In genomic region chr11:44305643-44306468, GRCh38 we compare ENCODE assay signal across 9 cellular contexts. TPM values are rescaled to one million over a fixed set of nuclear protein-coding genes. Genes with fewer than 3 reads are reported as not detected.
DNase-seq lines count a peak whose midpoint lies in the region; ATAC-seq and TF ChIP-seq lines count a peak whose summit lies in the region.
"Had no signal": no experiment of that assay in that cellular context is flagged by ENCODE, and none has a peak within 500 bp of the region (broad histone marks: within the 10 kb centered on the region; RNA-seq: fewer than 3 reads in every experiment).

No MANE protein-coding gene starts in this region.

- POLR2A ChIA-PET in T-cell (lab: Charles Lee), result no interaction called here

- TF ChIP-seq CTCF in fibroblast of mammary gland (conservative IDR thresholded peaks at IDR 0.05; ENCODE audit: control insufficient read depth, insufficient read depth, low read depth, low read length) (no peak), gastrocnemius medialis (IDR thresholded peaks at IDR 0.05 in 4 of 5, conservative IDR thresholded peaks at IDR 0.05 in 1 of 5) (no peak)

- H3K27ac Mint-ChIP-seq in T-cell, result peak overlapping the region in 1 of 2 donors; percentile 7

- no peaks in the 10 kb centered on the region for H3K36me3 ChIP-seq in gastrocnemius medialis

- H3K36me3 Mint-ChIP-seq in T-cell, result no peaks in the 10 kb centered on the region

- no peak overlapping the region for H3K27ac ChIP-seq in gastrocnemius medialis

- peak overlapping the region; percentile 19 for H3K4me3 ChIP-seq in fibroblast of mammary gland (ENCODE audit: control insufficient read depth, low read depth, low read length)
- peak overlapping the region; percentile 41 to 60 (median 48) for H3K4me3 ChIP-seq in gastrocnemius medialis

- DNase-seq in Daoy (ENCODE audit: low read depth) (peak; percentile 64), T-cell (peak in 4 of 34 experiments; percentile 2 to 15 (median 12)), fibroblast of mammary gland (ENCODE audit: low read depth) (no peak), gastrocnemius medialis (no peak)

- CTCF ChIA-PET in T-cell (lab: Charles Lee), result no interaction called here

- H3K9me3 Mint-ChIP-seq in T-cell, result no peaks in the 10 kb centered on the region

- no peak for TF ChIP-seq POLR2A in gastrocnemius medialis (IDR thresholded peaks at IDR 0.05)

- peaks cover 77 to 90% (median 83%) of the 10 kb centered on the region in 3 donors for H3K27me3 ChIP-seq in gastrocnemius medialis

- in situ Hi-C loops in gastrocnemius medialis (cut with MboI; ENCODE audit: low sequenced_read_pairs in 4 of 4), result no loop called here

- H3K9me3 ChIP-seq in gastrocnemius medialis, result no peaks in the 10 kb centered on the region

- peaks cover 15 to 31% of the 10 kb centered on the region in 2 donors for H3K4me1 ChIP-seq in gastrocnemius medialis

- intact Hi-C loops in gastrocnemius medialis (cut with DNase I; ENCODE audit: low total_unique reads), result no loop called here

- peaks cover 61 to 93% of the 10 kb centered on the region in 2 donors for H3K27me3 Mint-ChIP-seq in T-cell

- peaks cover 31 to 44% (median 38%) of the 10 kb centered on the region in 3 donors for H3K4me1 Mint-ChIP-seq in T-cell

- peak overlapping the region; percentile 82 to 91 (median 84) for H3K4me3 Mint-ChIP-seq in T-cell

- ATAC-seq in T-cell (replicated peaks in 1 of 4) (peak; percentile 17 to 41 (median 30)), gastrocnemius medialis (no peak), GM21786 (IDR thresholded peaks at IDR 0.05; ENCODE audit: unreplicated experiment) (no peak), GM19328 (IDR thresholded peaks at IDR 0.05; ENCODE audit: unreplicated experiment) (no peak), GM19467 (IDR thresholded peaks at IDR 0.05; ENCODE audit: unreplicated experiment) (no peak), GM21619 (IDR thresholded peaks at IDR 0.05; ENCODE audit: unreplicated experiment) (no peak)

RNA-seq across cellular contexts. Expression of gene ALX4, which starts 4.1 kb away (rescaled TPM):
- 0.39 and 1.5 TPM in 2 replicates for total RNA-seq in Daoy (2014; rRNA removed; shearing (Covaris generic))
- total RNA-seq in T-cell (not detected), gastrocnemius medialis (under 1 TPM in 2 of 4 donors, not detected in 2; 0.07 to 0.12 TPM)
- total RNA-seq: glomerular endothelial cell had no signal

Comparison
In these comparisons a context has a peak if more than half of its experiments do, and no peak if none do; other contexts are left out.
1. ATAC-seq: peak in T-cell (4 of 4); none in gastrocnemius medialis (0 of 2), GM21786 (single experiment), GM19328 (single experiment), GM19467 (single experiment) and GM21619 (single experiment).